In genomic region chr2:17961789-17962188, GRCh38 we compare ENCODE assay signal across 17 cellular contexts.
DNase-seq lines count a peak whose midpoint lies in the region; ATAC-seq, FAIRE-seq and TF ChIP-seq lines count a peak whose summit lies in the region.
"Had no signal": no experiment of that assay in that cellular context is flagged by ENCODE, and none has a peak within 500 bp of the region (broad histone marks: within the 10 kb centered on the region; RNA-seq: fewer than 3 reads in every experiment).

No MANE protein-coding gene starts in this region.

- H4K20me1 ChIP-seq in HepG2 (ENCODE audit: insufficient read depth, low read length): no peaks in the 10 kb centered on the region
- H4K20me1 ChIP-seq in BLaER1 treated with 17β-estradiol and CSF1 and Interleukin-3, amounts not matched to agents 10 nM and 100 nM: peaks cover 0 to 8% (median 0%) of the 10 kb centered on the region in 11 experiments; a peak in 3 of 22 replicates

- no peak overlapping the region for H3K9ac ChIP-seq in HepG2 (ENCODE audit: insufficient read depth, low read depth, low read length)
- H3K9ac ChIP-seq in BLaER1 treated with 17β-estradiol and CSF1 and Interleukin-3, amounts not matched to agents 10 nM and 100 nM: no peak overlapping the region

- CTCF ChIA-PET in HepG2 (lab: Yijun Ruan, JAX; ENCODE audit: low intra/inter-chr PET ratio, low total read pairs): no interaction called here

- TF ChIP-seq POLR2A in HepG2 (IDR thresholded peaks at IDR 0.05; ENCODE audit: insufficient read depth in 1 of 2, low read depth in 2 of 2, low read length in 2 of 2) (no peak), right lobe of liver (IDR thresholded peaks at IDR 0.05) (no peak), GM12892 (IDR thresholded peaks at IDR 0.05; ENCODE audit: low read depth, low read length) (no peak)

- H3K9me3 ChIP-seq in HepG2 (ENCODE audit: low read length): no peaks in the 10 kb centered on the region
- no peaks in the 10 kb centered on the region for H3K9me3 ChIP-seq in right lobe of liver
- H3K9me3 ChIP-seq in BLaER1 treated with 17β-estradiol and CSF1 and Interleukin-3, amounts not matched to agents 10 nM and 100 nM (replicated peaks in 1 of 11): peaks cover 0 to 5% (median 0%) of the 10 kb centered on the region in 11 experiments; a peak in 1 of 22 replicates

- ATAC-seq in HepG2 (no peak), right lobe of liver (no peak), HG03460 (IDR thresholded peaks at IDR 0.05; ENCODE audit: unreplicated experiment) (no peak)

- H3K27ac ChIP-seq in HepG2 (ENCODE audit: extremely low read length, insufficient read depth, low read length) (no peak overlapping the region), right lobe of liver (no peak overlapping the region), VCaP (0 out of 2 replicates have a peak overlapping the region, but pooled peaks have one; percentile 4)
- H3K27ac ChIP-seq in BLaER1 treated with 17β-estradiol and CSF1 and Interleukin-3, amounts not matched to agents 10 nM and 100 nM: no peak overlapping the region

- BruUV-seq in HepG2 (replicated peaks; lab: Mats Ljungman, UMichigan): no TSS peak

- no peak overlapping the region for H3K4me2 ChIP-seq in HepG2 (ENCODE audit: low read depth, low read length)
- peak overlapping the region in 6 of 11 experiments; percentile 56 to 81 (median 69); a peak in 12 of 22 replicates for H3K4me2 ChIP-seq in BLaER1 treated with 17β-estradiol and CSF1 and Interleukin-3, amounts not matched to agents 10 nM and 100 nM

- DNase-seq in HepG2 (ENCODE audit: low spot score): no peak
- no peak for DNase-seq in right lobe of liver
- DNase-seq in GM12892 (ENCODE audit: insufficient read length): no peak
- DNase-seq: C1 segment of cervical spinal cord; Calu3; CD4-positive, alpha-beta memory T cell; COR-L47; DMS53; DMS79 treated with DMSO at 0.1 percent for 48 hours; GF-D8; GOT3; H7; HCEC 1CT had no signal

- WGBS in HepG2 (ENCODE audit: low lambda C conversion rate): 28% methylated on average over 2 of the region's 2 CpGs
- 65% methylated on average over 2 of the region's 2 CpGs for WGBS in right lobe of liver (ENCODE audit: insufficient coverage, low coverage, low lambda C conversion rate, missing lambda C conversion rate)

- H3K79me2 ChIP-seq in HepG2 (ENCODE audit: insufficient read depth, low read length): no peaks in the 10 kb centered on the region

- POLR2A ChIA-PET in HepG2 (lab: Yijun Ruan, JAX): no interaction called here

- intact Hi-C loops in HepG2 (cut with micrococcal nuclease; ENCODE audit: unreplicated experiment): no loop called here
- intact Hi-C loops in right lobe of liver (cut with DNase I): no loop called here

- no peak for TF ChIP-seq RAD21 in HepG2 (CRISPR knock-in tag; IDR thresholded peaks at IDR 0.05)

- in situ Hi-C loops in HepG2 (cut with HindIII; ENCODE audit: extremely low pct_ligation_motif_present, low pct_unique_long_range_greater_than_20kb): no loop called here

- H3K27me3 ChIP-seq in HepG2 (ENCODE audit: control insufficient read depth in 1 of 2, insufficient read depth in 2 of 2, low read length in 2 of 2) (peaks cover 1 to 4% of the 10 kb centered on the region in 2 experiments; a peak in 1 of 5 replicates), right lobe of liver (no peaks in the 10 kb centered on the region)
- peaks cover 0 to 18% (median 0%) of the 10 kb centered on the region in 11 experiments; a peak in 5 of 22 replicates for H3K27me3 ChIP-seq in BLaER1 treated with 17β-estradiol and CSF1 and Interleukin-3, amounts not matched to agents 10 nM and 100 nM

- FAIRE-seq in HepG2 (lab: Jason Lieb, UNC): no peak
- no peak for FAIRE-seq in GM12892 (lab: Jason Lieb, UNC)
- FAIRE-seq: GM12891 had no signal

- H3K36me3 ChIP-seq in HepG2 (replicated peaks in 1 of 2; ENCODE audit: control insufficient read depth in 1 of 2, insufficient read depth in 2 of 2, low read length in 2 of 2) (no peaks in the 10 kb centered on the region), right lobe of liver (no peaks in the 10 kb centered on the region)
- no peaks in the 10 kb centered on the region for H3K36me3 ChIP-seq in BLaER1 treated with 17β-estradiol and CSF1 and Interleukin-3, amounts not matched to agents 10 nM and 100 nM

- H2AFZ ChIP-seq in HepG2 (ENCODE audit: low read length): no peak overlapping the region

- no peaks in the 10 kb centered on the region for H3K4me1 ChIP-seq in HepG2 (ENCODE audit: insufficient read depth, low read length)
- H3K4me1 ChIP-seq in right lobe of liver: no peaks in the 10 kb centered on the region
- H3K4me1 ChIP-seq in BLaER1 treated with 17β-estradiol and CSF1 and Interleukin-3, amounts not matched to agents 10 nM and 100 nM: peaks cover 10 to 69% (median 42%) of the 10 kb centered on the region in 10 experiments; a peak in 19 of 20 replicates

- H3K4me3 ChIP-seq in HepG2 (replicated peaks in 1 of 3; ENCODE audit: insufficient read depth in 1 of 3, low read depth in 2 of 3, low read length in 3 of 3) (no peak overlapping the region), right lobe of liver (no peak overlapping the region)
- H3K4me3 ChIP-seq in BLaER1 treated with 17β-estradiol and CSF1 and Interleukin-3, amounts not matched to agents 10 nM and 100 nM: no peak overlapping the region

- TF ChIP-seq EP300 in HepG2 (IDR thresholded peaks at IDR 0.05; ENCODE audit: low read depth in 2 of 2, low read length in 2 of 2) (no peak), HepG2 (CRISPR knock-in tag; IDR thresholded peaks at IDR 0.05; ENCODE audit: borderline replicate concordance) (no peak)

- TF ChIP-seq CTCF in HepG2 (CRISPR knock-in tag; IDR thresholded peaks at IDR 0.05) (no peak), right lobe of liver (IDR thresholded peaks at IDR 0.05) (no peak), VCaP (conservative IDR thresholded peaks at IDR 0.05) (no peak)

TF ChIP-seq in HepG2, 621 proteins besides CTCF, POLR2A, EP300 and RAD21:
- TF ChIP-seq CEBPB (IDR thresholded peaks at IDR 0.05; ENCODE audit: borderline replicate concordance, low read depth, low read length) (peak; percentile 76), TERF1 (CRISPR knock-in tag; IDR thresholded peaks at IDR 0.05) (no peak)
